ENCODE assay signal across 1 cellular context in the genomic region with DNA sequence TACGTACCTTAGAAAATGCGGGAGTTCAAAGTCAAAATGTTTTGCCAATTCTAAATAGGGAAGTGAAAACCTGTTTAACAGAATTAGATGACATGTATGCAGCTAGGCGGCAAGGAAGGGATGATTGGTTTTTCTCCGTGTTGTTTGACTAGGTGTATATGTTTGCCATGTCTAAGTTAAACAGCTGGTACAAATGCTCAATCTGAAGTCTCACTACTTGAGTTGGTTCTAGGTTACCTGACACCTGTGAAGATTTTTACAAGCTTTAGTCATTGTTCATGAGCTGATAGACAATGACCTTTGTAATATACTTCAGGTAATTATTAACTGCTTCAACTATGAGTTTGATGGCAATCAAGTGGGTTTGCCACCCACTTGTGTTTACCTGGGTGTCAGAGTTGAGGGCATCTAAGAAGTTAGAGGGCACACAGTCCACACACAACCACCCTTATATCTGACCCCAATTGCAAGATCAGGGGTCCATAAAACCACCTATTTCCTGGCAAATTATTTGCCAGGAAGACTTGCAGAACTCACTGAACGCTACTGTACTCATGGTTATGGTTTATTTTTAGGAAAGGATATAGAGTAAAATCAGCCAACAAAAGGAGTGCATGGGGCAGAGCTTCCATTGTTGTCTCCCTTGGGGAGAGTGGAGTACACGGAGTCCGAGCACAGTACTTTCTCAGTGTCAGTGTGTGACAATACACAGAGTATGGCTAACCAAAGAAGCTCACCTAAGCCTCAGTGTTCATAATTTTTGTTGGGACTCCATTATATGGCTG.
TF ChIP-seq lines count a peak whose summit lies in the region.

No MANE protein-coding gene starts in this region.

TF ChIP-seq in HepG2, 621 proteins besides CTCF, POLR2A, EP300 and RAD21 (continued from another document and continues in another):
- TF ChIP-seq CREM (IDR thresholded peaks at IDR 0.05) = peak; percentile 38; the same call in 1 of the 2 replicates
- no peak for TF ChIP-seq CREM (CRISPR knock-in tag; IDR thresholded peaks at IDR 0.05)
- TF ChIP-seq, protein P1, sequence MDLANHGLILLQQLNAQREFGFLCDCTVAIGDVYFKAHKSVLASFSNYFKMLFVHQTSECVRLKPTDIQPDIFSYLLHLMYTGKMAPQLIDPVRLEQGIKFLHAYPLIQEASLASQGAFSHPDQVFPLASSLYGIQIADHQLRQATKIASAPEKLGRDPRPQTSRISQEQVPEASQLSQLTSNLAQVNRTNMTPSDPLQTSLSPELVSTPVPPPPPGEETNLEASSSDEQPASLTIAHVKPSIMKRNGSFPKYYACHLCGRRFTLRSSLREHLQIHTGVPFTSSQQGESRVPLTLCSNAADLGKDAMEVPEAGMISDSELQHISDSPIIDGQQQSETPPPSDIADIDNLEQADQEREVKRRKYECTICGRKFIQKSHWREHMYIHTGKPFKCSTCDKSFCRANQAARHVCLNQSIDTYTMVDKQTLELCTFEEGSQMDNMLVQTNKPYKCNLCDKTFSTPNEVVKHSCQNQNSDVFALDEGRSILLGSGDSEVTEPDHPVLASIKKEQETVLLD (CRISPR knock-in tag; IDR thresholded peaks at IDR 0.05; ENCODE audit: low read depth) = no peak
- no peak for TF ChIP-seq ESRRA (CRISPR knock-in tag; IDR thresholded peaks at IDR 0.05; ENCODE audit: low read depth)
- TF ChIP-seq MZF1 (CRISPR knock-in tag; IDR thresholded peaks at IDR 0.05; ENCODE audit: borderline replicate concordance) = no peak
- TF ChIP-seq NR2F6 (IDR thresholded peaks at IDR 0.05) = peak; percentile 80
- TF ChIP-seq NR2F6 (CRISPR knock-in tag; IDR thresholded peaks at IDR 0.05) = peak; percentile 52; the same call in 1 of the 2 replicates
- TF ChIP-seq, protein P2, sequence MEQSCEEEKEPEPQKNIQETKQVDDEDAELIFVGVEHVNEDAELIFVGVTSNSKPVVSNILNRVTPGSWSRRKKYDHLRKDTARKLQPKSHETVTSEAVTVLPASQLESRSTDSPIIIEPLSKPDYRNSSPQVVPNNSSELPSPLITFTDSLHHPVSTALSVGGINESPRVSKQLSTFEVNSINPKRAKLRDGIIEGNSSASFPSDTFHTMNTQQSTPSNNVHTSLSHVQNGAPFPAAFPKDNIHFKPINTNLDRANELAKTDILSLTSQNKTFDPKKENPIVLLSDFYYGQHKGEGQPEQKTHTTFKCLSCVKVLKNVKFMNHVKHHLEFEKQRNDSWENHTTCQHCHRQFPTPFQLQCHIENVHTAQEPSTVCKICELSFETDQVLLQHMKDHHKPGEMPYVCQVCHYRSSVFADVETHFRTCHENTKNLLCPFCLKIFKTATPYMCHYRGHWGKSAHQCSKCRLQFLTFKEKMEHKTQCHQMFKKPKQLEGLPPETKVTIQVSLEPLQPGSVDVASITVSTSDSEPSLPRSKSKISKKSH (CRISPR knock-in tag; IDR thresholded peaks at IDR 0.05; ENCODE audit: borderline replicate concordance) = no peak
- TF ChIP-seq IKZF4 (CRISPR knock-in tag; IDR thresholded peaks at IDR 0.05; ENCODE audit: borderline replicate concordance, low read depth, not compliant biosample characterization) = no peak
- TF ChIP-seq TAF1 (CRISPR knock-in tag; IDR thresholded peaks at IDR 0.05) = no peak
- TF ChIP-seq ZNF614 (CRISPR knock-in tag; IDR thresholded peaks at IDR 0.05; ENCODE audit: borderline replicate concordance) = no peak
- no peak for TF ChIP-seq PRPF4 (IDR thresholded peaks at IDR 0.05; ENCODE audit: low read depth, low read length, poor library complexity, severe bottlenecking)
- TF ChIP-seq PHB2 (IDR thresholded peaks at IDR 0.05; ENCODE audit: partially characterized antibody) = no peak
- TF ChIP-seq ZNF329 (CRISPR knock-in tag; IDR thresholded peaks at IDR 0.05; ENCODE audit: low read depth) = no peak
- no peak for TF ChIP-seq IKZF1 (IDR thresholded peaks at IDR 0.05)
- TF ChIP-seq ZNF468 (CRISPR knock-in tag; IDR thresholded peaks at IDR 0.05) = no peak
- TF ChIP-seq RBAK (CRISPR knock-in tag; IDR thresholded peaks at IDR 0.05) = no peak
- TF ChIP-seq PHF21A (CRISPR knock-in tag; IDR thresholded peaks at IDR 0.05) = peak; percentile 34; the same call in 1 of the 2 replicates
- TF ChIP-seq TAF15 (IDR thresholded peaks at IDR 0.05; ENCODE audit: low read depth, low read length, poor library complexity, severe bottlenecking) = no peak
- 0 out of 2 replicates have a peak, but pooled peaks have one; percentile 16 for TF ChIP-seq CEBPG (CRISPR knock-in tag; IDR thresholded peaks at IDR 0.05)
- TF ChIP-seq ZBTB42 (CRISPR knock-in tag; IDR thresholded peaks at IDR 0.05) = no peak
- no peak for TF ChIP-seq ZNF674 (CRISPR knock-in tag; IDR thresholded peaks at IDR 0.05; ENCODE audit: low read depth)
- TF ChIP-seq FOXJ3 (CRISPR knock-in tag; IDR thresholded peaks at IDR 0.05; ENCODE audit: borderline replicate concordance) = peak; percentile 45; the same call in 1 of the 2 replicates
- peak; percentile 83 for TF ChIP-seq NR2F2 (IDR thresholded peaks at IDR 0.05; ENCODE audit: borderline replicate concordance, low read depth)
- TF ChIP-seq FOXC1 (CRISPR knock-in tag; IDR thresholded peaks at IDR 0.05; ENCODE audit: borderline replicate concordance) = no peak
- 0 out of 2 replicates have a peak, but pooled peaks have one; percentile 27 for TF ChIP-seq ZFP82 (CRISPR knock-in tag; IDR thresholded peaks at IDR 0.05; ENCODE audit: borderline replicate concordance)
- TF ChIP-seq ZNF564 (CRISPR knock-in tag; IDR thresholded peaks at IDR 0.05) = no peak
- no peak for TF ChIP-seq HES4 (CRISPR knock-in tag; IDR thresholded peaks at IDR 0.05; ENCODE audit: borderline replicate concordance)
- TF ChIP-seq SMAD1 (CRISPR knock-in tag; IDR thresholded peaks at IDR 0.05; ENCODE audit: borderline replicate concordance, low read depth) = no peak
- no peak for TF ChIP-seq ZNF768 (CRISPR knock-in tag; IDR thresholded peaks at IDR 0.05)
- TF ChIP-seq NAIF1 (CRISPR knock-in tag; IDR thresholded peaks at IDR 0.05; ENCODE audit: borderline replicate concordance) = 0 out of 2 replicates have a peak, but pooled peaks have one; percentile 24
- TF ChIP-seq, protein P3, sequence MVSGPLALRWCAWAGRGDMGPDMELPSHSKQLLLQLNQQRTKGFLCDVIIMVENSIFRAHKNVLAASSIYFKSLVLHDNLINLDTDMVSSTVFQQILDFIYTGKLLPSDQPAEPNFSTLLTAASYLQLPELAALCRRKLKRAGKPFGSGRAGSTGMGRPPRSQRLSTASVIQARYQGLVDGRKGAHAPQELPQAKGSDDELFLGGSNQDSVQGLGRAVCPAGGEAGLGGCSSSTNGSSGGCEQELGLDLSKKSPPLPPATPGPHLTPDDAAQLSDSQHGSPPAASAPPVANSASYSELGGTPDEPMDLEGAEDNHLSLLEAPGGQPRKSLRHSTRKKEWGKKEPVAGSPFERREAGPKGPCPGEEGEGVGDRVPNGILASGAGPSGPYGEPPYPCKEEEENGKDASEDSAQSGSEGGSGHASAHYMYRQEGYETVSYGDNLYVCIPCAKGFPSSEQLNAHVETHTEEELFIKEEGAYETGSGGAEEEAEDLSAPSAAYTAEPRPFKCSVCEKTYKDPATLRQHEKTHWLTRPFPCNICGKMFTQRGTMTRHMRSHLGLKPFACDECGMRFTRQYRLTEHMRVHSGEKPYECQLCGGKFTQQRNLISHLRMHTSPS (CRISPR knock-in tag; IDR thresholded peaks at IDR 0.05; ENCODE audit: low read depth) = peak; percentile 81; the same call in 1 of the 2 replicates
- no peak for TF ChIP-seq PHF5A (CRISPR knock-in tag; IDR thresholded peaks at IDR 0.05; ENCODE audit: low read depth, unreplicated experiment)
- no peak for TF ChIP-seq SYNCRIP (IDR thresholded peaks at IDR 0.05; ENCODE audit: insufficient read depth, low read depth, low read length)
- peak; percentile 68 for TF ChIP-seq EHMT2 (IDR thresholded peaks at IDR 0.05; ENCODE audit: borderline replicate concordance, low read depth, low read length)
- TF ChIP-seq, protein P4, sequence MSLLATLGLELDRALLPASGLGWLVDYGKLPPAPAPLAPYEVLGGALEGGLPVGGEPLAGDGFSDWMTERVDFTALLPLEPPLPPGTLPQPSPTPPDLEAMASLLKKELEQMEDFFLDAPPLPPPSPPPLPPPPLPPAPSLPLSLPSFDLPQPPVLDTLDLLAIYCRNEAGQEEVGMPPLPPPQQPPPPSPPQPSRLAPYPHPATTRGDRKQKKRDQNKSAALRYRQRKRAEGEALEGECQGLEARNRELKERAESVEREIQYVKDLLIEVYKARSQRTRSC (CRISPR knock-in tag; IDR thresholded peaks at IDR 0.05; ENCODE audit: low read depth) = no peak
- TF ChIP-seq ZNF549 (CRISPR knock-in tag; IDR thresholded peaks at IDR 0.05) = no peak
- no peak for TF ChIP-seq ZNF737 (CRISPR knock-in tag; IDR thresholded peaks at IDR 0.05; ENCODE audit: borderline replicate concordance)
- peak; percentile 38; the same call in 1 of the 2 replicates for TF ChIP-seq SAP130 (CRISPR knock-in tag; IDR thresholded peaks at IDR 0.05; ENCODE audit: low read depth)
- peak; percentile 40; the same call in 1 of the 2 replicates for TF ChIP-seq TBX2 (CRISPR knock-in tag; IDR thresholded peaks at IDR 0.05; ENCODE audit: borderline replicate concordance)
- no peak for TF ChIP-seq MATR3 (CRISPR knock-in tag; IDR thresholded peaks at IDR 0.05)
- TF ChIP-seq HHEX (CRISPR knock-in tag; IDR thresholded peaks at IDR 0.05) = 0 out of 2 replicates have a peak, but pooled peaks have one; percentile 35
- 0 out of 2 replicates have a peak, but pooled peaks have one; percentile 45 for TF ChIP-seq ERF (CRISPR knock-in tag; IDR thresholded peaks at IDR 0.05)
- TF ChIP-seq SATB2 (CRISPR knock-in tag; IDR thresholded peaks at IDR 0.05) = no peak
- TF ChIP-seq, protein P5, sequence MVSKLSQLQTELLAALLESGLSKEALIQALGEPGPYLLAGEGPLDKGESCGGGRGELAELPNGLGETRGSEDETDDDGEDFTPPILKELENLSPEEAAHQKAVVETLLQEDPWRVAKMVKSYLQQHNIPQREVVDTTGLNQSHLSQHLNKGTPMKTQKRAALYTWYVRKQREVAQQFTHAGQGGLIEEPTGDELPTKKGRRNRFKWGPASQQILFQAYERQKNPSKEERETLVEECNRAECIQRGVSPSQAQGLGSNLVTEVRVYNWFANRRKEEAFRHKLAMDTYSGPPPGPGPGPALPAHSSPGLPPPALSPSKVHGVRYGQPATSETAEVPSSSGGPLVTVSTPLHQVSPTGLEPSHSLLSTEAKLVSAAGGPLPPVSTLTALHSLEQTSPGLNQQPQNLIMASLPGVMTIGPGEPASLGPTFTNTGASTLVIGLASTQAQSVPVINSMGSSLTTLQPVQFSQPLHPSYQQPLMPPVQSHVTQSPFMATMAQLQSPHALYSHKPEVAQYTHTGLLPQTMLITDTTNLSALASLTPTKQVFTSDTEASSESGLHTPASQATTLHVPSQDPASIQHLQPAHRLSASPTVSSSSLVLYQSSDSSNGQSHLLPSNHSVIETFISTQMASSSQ (IDR thresholded peaks at IDR 0.05; ENCODE audit: low read depth) = peak; percentile 87
- TF ChIP-seq, protein P5 (CRISPR knock-in tag; IDR thresholded peaks at IDR 0.05; ENCODE audit: borderline replicate concordance) = peak; percentile 90; the same call in 1 of the 2 replicates
- TF ChIP-seq, protein P6, sequence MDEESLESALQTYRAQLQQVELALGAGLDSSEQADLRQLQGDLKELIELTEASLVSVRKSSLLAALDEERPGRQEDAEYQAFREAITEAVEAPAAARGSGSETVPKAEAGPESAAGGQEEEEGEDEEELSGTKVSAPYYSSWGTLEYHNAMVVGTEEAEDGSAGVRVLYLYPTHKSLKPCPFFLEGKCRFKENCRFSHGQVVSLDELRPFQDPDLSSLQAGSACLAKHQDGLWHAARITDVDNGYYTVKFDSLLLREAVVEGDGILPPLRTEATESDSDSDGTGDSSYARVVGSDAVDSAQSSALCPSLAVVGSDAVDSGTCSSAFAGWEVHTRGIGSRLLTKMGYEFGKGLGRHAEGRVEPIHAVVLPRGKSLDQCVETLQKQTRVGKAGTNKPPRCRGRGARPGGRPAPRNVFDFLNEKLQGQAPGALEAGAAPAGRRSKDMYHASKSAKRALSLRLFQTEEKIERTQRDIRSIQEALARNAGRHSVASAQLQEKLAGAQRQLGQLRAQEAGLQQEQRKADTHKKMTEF (CRISPR knock-in tag; IDR thresholded peaks at IDR 0.05) = peak; percentile 39; the same call in 1 of the 2 replicates
- peak; percentile 48; the same call in 1 of the 2 replicates for TF ChIP-seq ZMYM4 (CRISPR knock-in tag; IDR thresholded peaks at IDR 0.05)
- TF ChIP-seq REL (CRISPR knock-in tag; conservative IDR thresholded peaks at IDR 0.05) = no peak
- TF ChIP-seq, protein P7, sequence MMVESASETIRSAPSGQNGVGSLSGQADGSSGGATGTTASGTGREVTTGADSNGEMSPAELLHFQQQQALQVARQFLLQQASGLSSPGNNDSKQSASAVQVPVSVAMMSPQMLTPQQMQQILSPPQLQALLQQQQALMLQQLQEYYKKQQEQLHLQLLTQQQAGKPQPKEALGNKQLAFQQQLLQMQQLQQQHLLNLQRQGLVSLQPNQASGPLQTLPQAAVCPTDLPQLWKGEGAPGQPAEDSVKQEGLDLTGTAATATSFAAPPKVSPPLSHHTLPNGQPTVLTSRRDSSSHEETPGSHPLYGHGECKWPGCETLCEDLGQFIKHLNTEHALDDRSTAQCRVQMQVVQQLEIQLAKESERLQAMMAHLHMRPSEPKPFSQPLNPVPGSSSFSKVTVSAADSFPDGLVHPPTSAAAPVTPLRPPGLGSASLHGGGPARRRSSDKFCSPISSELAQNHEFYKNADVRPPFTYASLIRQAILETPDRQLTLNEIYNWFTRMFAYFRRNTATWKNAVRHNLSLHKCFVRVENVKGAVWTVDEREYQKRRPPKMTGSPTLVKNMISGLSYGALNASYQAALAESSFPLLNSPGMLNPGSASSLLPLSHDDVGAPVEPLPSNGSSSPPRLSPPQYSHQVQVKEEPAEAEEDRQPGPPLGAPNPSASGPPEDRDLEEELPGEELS (CRISPR knock-in tag; IDR thresholded peaks at IDR 0.05) = peak; percentile 49
- no peak for TF ChIP-seq SP4 (CRISPR knock-in tag; IDR thresholded peaks at IDR 0.05)
- peak; percentile 45 for TF ChIP-seq FOSL2 (CRISPR knock-in tag; IDR thresholded peaks at IDR 0.05)
